ENCODE assay signal across 8 cellular contexts in the genomic region with DNA sequence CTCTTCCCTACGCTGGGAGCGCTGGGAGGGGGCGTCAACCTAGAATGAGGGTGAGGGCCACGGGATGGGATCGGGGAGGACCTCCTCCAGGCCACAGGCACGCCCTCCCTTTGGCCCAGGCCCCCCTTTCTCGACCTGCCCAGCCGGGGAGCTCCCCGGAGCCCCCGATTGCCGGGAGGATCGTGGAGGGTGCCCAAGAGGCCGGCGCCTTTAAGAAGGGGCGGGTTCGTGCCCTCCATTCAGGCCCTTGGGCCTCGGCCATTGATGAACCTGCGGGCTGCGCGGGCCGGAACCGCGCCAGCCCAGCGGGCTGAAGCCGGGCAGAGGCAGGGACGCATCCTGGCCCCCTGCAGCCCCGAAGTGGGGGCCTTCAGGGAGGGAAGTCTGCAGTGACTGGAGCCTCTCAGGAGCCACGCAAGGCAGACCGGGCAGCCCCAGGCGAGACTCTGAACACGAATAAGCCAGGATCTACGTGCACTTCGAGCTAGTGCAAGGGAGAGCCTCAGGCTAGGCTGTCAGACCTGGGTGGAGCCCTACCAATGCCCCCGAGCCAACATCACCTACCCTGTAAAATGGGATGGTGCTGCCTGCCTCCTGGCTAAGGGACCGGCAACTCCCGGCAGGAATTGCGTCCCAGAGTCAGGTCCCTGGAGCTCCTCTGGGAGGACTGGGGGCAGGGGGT. TPM values are rescaled to one million over a fixed set of nuclear protein-coding genes. Genes with fewer than 3 reads are reported as not detected.
A peak's percentile ranks its signal among the peaks of the same experiment; 100 is the strongest.
DNase-seq lines count a peak whose midpoint lies in the region; ATAC-seq, FAIRE-seq and TF ChIP-seq lines count a peak whose summit lies in the region.

No MANE protein-coding gene starts in this region.

- peak overlapping the region; percentile 50 to 70 (median 63) for H3K4me3 Mint-ChIP-seq in CD4-positive, alpha-beta memory T cell

- no peak overlapping the region for H3K23ac ChIP-seq in mesenchymal stem cell (ENCODE audit: low read length in 2 of 2)

- H3K9me3 ChIP-seq in CD4-positive, alpha-beta memory T cell (ENCODE audit: control insufficient read depth in 1 of 2, low read length in 2 of 2): no peaks in the 10 kb centered on the region
- H3K9me3 ChIP-seq in mesenchymal stem cell (ENCODE audit: control insufficient read depth, low read length): no peaks in the 10 kb centered on the region
- no peaks in the 10 kb centered on the region for H3K9me3 ChIP-seq in tibial nerve

- H3K79me1 ChIP-seq in mesenchymal stem cell (replicated peaks; ENCODE audit: low read length, poor library complexity, severe bottlenecking): peaks cover 23% of the 10 kb centered on the region

- peak overlapping the region; percentile 38 for H3K27ac ChIP-seq in CD4-positive, alpha-beta memory T cell (ENCODE audit: low read depth, low read length)
- H3K27ac ChIP-seq in RWPE1 (peak overlapping the region; percentile 65), mesenchymal stem cell (ENCODE audit: low read length, poor library complexity, severe bottlenecking) (no peak overlapping the region), tibial nerve (peak overlapping the region in 2 of 4 donors; percentile 69 to 86)

- no peaks in the 10 kb centered on the region for H3K9me3 Mint-ChIP-seq in CD4-positive, alpha-beta memory T cell

- peak overlapping the region; percentile 57 for H4K8ac ChIP-seq in mesenchymal stem cell (ENCODE audit: low read length)

- peak overlapping the region in 1 of 2 experiments; percentile 47 for H2BK12ac ChIP-seq in mesenchymal stem cell (ENCODE audit: low read length in 2 of 2)

- peak overlapping the region in 1 of 2 experiments; percentile 71 for H3K14ac ChIP-seq in mesenchymal stem cell (ENCODE audit: low read length in 2 of 2)

- TF ChIP-seq CTCF in RWPE1 (conservative IDR thresholded peaks at IDR 0.05; ENCODE audit: low read depth) (no peak), tibial nerve (IDR thresholded peaks at IDR 0.05) (no peak)

- H3K27ac Mint-ChIP-seq in CD4-positive, alpha-beta memory T cell: no peak overlapping the region

- POLR2A ChIA-PET in CD4-positive, alpha-beta memory T cell (lab: Charles Lee; ENCODE audit: partially characterized antibody): interaction anchor here (1.0 to 1.7 kb wide), 4 partner anchors 9 to 163 kb away, joined by 3 to 10 read pairs (median 4); a partner anchor contains a TSS
- POLR2A ChIA-PET in RWPE1 (lab: Yijun Ruan, JAX; ENCODE audit: low non-redundant PET): no interaction called here

- no peak overlapping the region for H4K91ac ChIP-seq in mesenchymal stem cell (ENCODE audit: low read length)

- H3K4me1 ChIP-seq in CD4-positive, alpha-beta memory T cell (ENCODE audit: insufficient read depth, low read length): peaks cover 41% of the 10 kb centered on the region
- H3K4me1 ChIP-seq in mesenchymal stem cell (ENCODE audit: control insufficient read depth, insufficient read depth, low read depth, low read length) (peaks cover 32% of the 10 kb centered on the region), tibial nerve (peaks cover 0 to 42% (median 23%) of the 10 kb centered on the region in 4 donors)

- DNase-seq in CD4-positive, alpha-beta memory T cell: peak in 1 of 5 donors; percentile 18
- DNase-seq in H54 (ENCODE audit: insufficient read length, low spot score): peak; percentile 66
- DNase-seq in RWPE1 (ENCODE audit: low spot score): no peak
- DNase-seq in dermis blood vessel endothelial cell: peak; percentile 28
- peak; percentile 41 for DNase-seq in mesenchymal stem cell
- no peak for DNase-seq in tibial nerve (ENCODE audit: low spot score in 2 of 2)
- no peak for DNase-seq in NCI-H187 treated with DMSO at 0.1 percent for 48 hours (lab: John Stamatoyannopoulos, UW)

- no peaks in the 10 kb centered on the region for H3K36me3 ChIP-seq in CD4-positive, alpha-beta memory T cell (ENCODE audit: insufficient read depth, low read length)
- H3K36me3 ChIP-seq in mesenchymal stem cell (ENCODE audit: control insufficient read depth in 1 of 2, insufficient read depth in 2 of 2, low read depth in 1 of 2, low read length in 2 of 2): peaks cover 0 to 4% of the 10 kb centered on the region in 2 experiments
- H3K36me3 ChIP-seq in tibial nerve: no peaks in the 10 kb centered on the region

- peak overlapping the region; percentile 100 for H3K4me2 ChIP-seq in mesenchymal stem cell (ENCODE audit: low read length, poor library complexity, severe bottlenecking)

- no peak overlapping the region for H2BK5ac ChIP-seq in mesenchymal stem cell (ENCODE audit: low read depth, low read length, poor library complexity, severe bottlenecking)

- no peak overlapping the region for H2AK5ac ChIP-seq in mesenchymal stem cell (ENCODE audit: low read length, severe bottlenecking)

- peak overlapping the region; percentile 29 to 68 for H3K4me3 ChIP-seq in CD4-positive, alpha-beta memory T cell (ENCODE audit: low read length in 2 of 2)
- H3K4me3 ChIP-seq in mesenchymal stem cell (ENCODE audit: insufficient read depth in 1 of 2, low read depth in 1 of 2, low read length in 2 of 2) (peak overlapping the region; percentile 83), tibial nerve (peak overlapping the region; percentile 54 to 94 (median 81))

- no peak for TF ChIP-seq EP300 in tibial nerve (IDR thresholded peaks at IDR 0.05)

- peak overlapping the region in 1 of 2 experiments; percentile 79 for H3K18ac ChIP-seq in mesenchymal stem cell (ENCODE audit: low read depth in 1 of 2, low read length in 2 of 2)

- peak overlapping the region; percentile 60 for H2BK15ac ChIP-seq in mesenchymal stem cell (ENCODE audit: low read depth, poor library complexity, severe bottlenecking)

- peak overlapping the region; percentile 54 for H2AFZ ChIP-seq in mesenchymal stem cell (ENCODE audit: low read depth, low read length)

- no peaks in the 10 kb centered on the region for H3K36me3 Mint-ChIP-seq in CD4-positive, alpha-beta memory T cell

- CTCF ChIA-PET in CD4-positive, alpha-beta memory T cell (lab: Charles Lee; ENCODE audit: partially characterized antibody): interaction anchor here (0.5 to 0.7 kb wide), 3 partner anchors 8 to 1703 kb away, joined by 3 read pairs; no protein-coding TSS in a partner anchor
- CTCF ChIA-PET in RWPE1 (lab: Yijun Ruan, JAX): interaction anchor here (0.6 to 1.5 kb wide), 4 partner anchors 8 to 106 kb away, joined by 3 to 7 read pairs (median 5); no protein-coding TSS in a partner anchor

- peak overlapping the region in 1 of 2 experiments; percentile 68 for H3K4ac ChIP-seq in mesenchymal stem cell (ENCODE audit: low read depth in 1 of 2, low read length in 2 of 2)

- 2% methylated on average over 32 of the region's 37 CpGs for WGBS in mesenchymal stem cell
- WGBS in tibial nerve, 2 donors: 1% methylated on average over 20 to 29 of the region's 37 CpGs

- H3K27me3 ChIP-seq in CD4-positive, alpha-beta memory T cell (ENCODE audit: insufficient read depth, low read length): no peaks in the 10 kb centered on the region
- H3K27me3 ChIP-seq in mesenchymal stem cell (ENCODE audit: control insufficient read depth in 1 of 2, insufficient read depth in 1 of 2, low read length in 2 of 2) (peaks cover 14 to 31% of the 10 kb centered on the region in 2 experiments), tibial nerve (no peaks in the 10 kb centered on the region)

- peak overlapping the region; percentile 74 for H3K9ac ChIP-seq in mesenchymal stem cell (ENCODE audit: low read length)

- intact Hi-C loops in CD4-positive, alpha-beta memory T cell (cut with micrococcal nuclease): loop anchor here (5.0 to 10.0 kb wide), 2 partner anchors 77 to 175 kb away; a partner anchor contains a TSS

- FAIRE-seq in H54 (lab: Jason Lieb, UNC): no peak

- ATAC-seq in HG03565 (IDR thresholded peaks at IDR 0.05; ENCODE audit: unreplicated experiment): no peak

- TF ChIP-seq POLR2A in H54 (IDR thresholded peaks at IDR 0.05; ENCODE audit: low read depth, low read length) (no peak), tibial nerve (IDR thresholded peaks at IDR 0.05) (no peak)

- peaks cover 0 to 4% of the 10 kb centered on the region in 2 donors for H3K27me3 Mint-ChIP-seq in CD4-positive, alpha-beta memory T cell

- H2BK120ac ChIP-seq in mesenchymal stem cell (ENCODE audit: low read depth, low read length): no peak overlapping the region

- H3K4me1 Mint-ChIP-seq in CD4-positive, alpha-beta memory T cell: peaks cover 19 to 51% (median 34%) of the 10 kb centered on the region in 4 donors

RNA-seq across cellular contexts. Expression of a gene that starts 0.9 kb away (rescaled TPM):
- total RNA-seq in CD4-positive, alpha-beta memory T cell: 1 to 10 TPM in 1 of 2 experiments, under 1 TPM in 1; 0.79 to 1.2 TPM
- polyA plus RNA-seq in CD4-positive, alpha-beta memory T cell: under 1 TPM in 1 of 2 donors, not detected in 1; 0.69 TPM
- total RNA-seq in dermis blood vessel endothelial cell (2.5 and 4.4 TPM in 2 replicates), tibial nerve (10 to 100 TPM in 1 of 4 donors, 1 to 10 TPM in 3; 2.4 to 10.8 (median 7.6) TPM)
- polyA plus RNA-seq in mesenchymal stem cell (2013, experiment 1 of 2): 2.3 TPM
- 1.9 TPM for polyA plus RNA-seq in mesenchymal stem cell (2013, experiment 2 of 2)

Comparison
In these comparisons a context has a peak if more than half of its experiments do, and no peak if none do; other contexts are left out.
1. DNase-seq: peak in H54 (single experiment), dermis blood vessel endothelial cell (single experiment) and mesenchymal stem cell (single experiment); none in RWPE1 (single experiment), tibial nerve (0 of 2) and NCI-H187 treated with DMSO at 0.1 percent for 48 hours (single experiment).
2. Peak in every context shown above with its lines, with median percentiles within 50 percentile points of each other: H3K4me3 ChIP-seq.